13 cellular contexts compared by ENCODE assay signal in genomic region chr4:48470135-48470534, GRCh38. TPM values are rescaled to one million over a fixed set of nuclear protein-coding genes. Genes with fewer than 3 reads are reported as not detected.
DNase-seq lines count a peak whose midpoint lies in the region; ATAC-seq and TF ChIP-seq lines count a peak whose summit lies in the region.
"Had no signal": no experiment of that assay in that cellular context is flagged by ENCODE, and none has a peak within 500 bp of the region (broad histone marks: within the 10 kb centered on the region; RNA-seq: fewer than 3 reads in every experiment).

No MANE protein-coding gene starts in this region.

- H4K20me1 ChIP-seq in KMS-11 (ENCODE audit: insufficient read depth): no peaks in the 10 kb centered on the region

- H3K4me1 Mint-ChIP-seq in mesothelial cell of epicardium: peaks cover 31% of the 10 kb centered on the region
- H3K4me1 Mint-ChIP-seq: CD14-positive monocyte had no signal

- peak overlapping the region; percentile 14 for H3K4me2 ChIP-seq in KMS-11
- H3K4me2 ChIP-seq: A549, GM23338 had no signal

- peak overlapping the region; percentile 73 for H3K27ac Mint-ChIP-seq in mesothelial cell of epicardium
- H3K27ac Mint-ChIP-seq: CD14-positive monocyte; CD8-positive, alpha-beta T cell; GM23338 had no signal

- TF ChIP-seq CTCF in KMS-11 (conservative IDR thresholded peaks at IDR 0.05; ENCODE audit: low read depth, low read length) (no peak), mesothelial cell of epicardium (IDR thresholded peaks at IDR 0.05; ENCODE audit: unreplicated experiment) (no peak)

- peaks cover 17% of the 10 kb centered on the region for H3K4me1 ChIP-seq in KMS-11 (ENCODE audit: low read depth, poor library complexity, severe bottlenecking)
- peaks cover 12% of the 10 kb centered on the region for H3K4me1 ChIP-seq in neuron (ENCODE audit: insufficient read depth, low read length)
- H3K4me1 ChIP-seq: A549 had no signal

- no peak overlapping the region for H3K4me3 Mint-ChIP-seq in mesothelial cell of epicardium
- H3K4me3 Mint-ChIP-seq: CD14-positive monocyte; CD8-positive, alpha-beta T cell; GM23338 had no signal

- no peaks in the 10 kb centered on the region for H3K9me3 ChIP-seq in neuron (ENCODE audit: low read length)
- H3K9me3 ChIP-seq: A549 had no signal

- no peaks in the 10 kb centered on the region for H3K27me3 ChIP-seq in KMS-11 (ENCODE audit: insufficient read depth, low read depth)
- no peaks in the 10 kb centered on the region for H3K27me3 ChIP-seq in neuron (ENCODE audit: insufficient read depth, low read length)

- H3K36me3 ChIP-seq in KMS-11 (ENCODE audit: insufficient read depth) (no peaks in the 10 kb centered on the region), neuron (ENCODE audit: insufficient read depth, low read length) (no peaks in the 10 kb centered on the region)

- H3K4me3 ChIP-seq in KMS-11 (IDR thresholded peaks at IDR 0.05; ENCODE audit: insufficient read depth, low read depth, low read length) (no peak overlapping the region), neuron (ENCODE audit: low read length) (no peak overlapping the region)
- H3K4me3 ChIP-seq: A549, GM23338 had no signal

- H3K27ac ChIP-seq in KMS-11: peak overlapping the region; percentile 3; the same call in 1 of the 2 replicates
- H3K27ac ChIP-seq: A549 had no signal

- H3K9me3 Mint-ChIP-seq in mesothelial cell of epicardium: peaks cover 10% of the 10 kb centered on the region
- H3K9me3 Mint-ChIP-seq: CD8-positive, alpha-beta T cell; GM23338 had no signal

- no peaks in the 10 kb centered on the region for H3K79me2 ChIP-seq in KMS-11 (ENCODE audit: insufficient read depth, low read depth)

- H3K27me3 Mint-ChIP-seq in mesothelial cell of epicardium (ENCODE audit: low read depth): no peaks in the 10 kb centered on the region

- H2AFZ ChIP-seq in KMS-11 (ENCODE audit: low read depth) (no peak overlapping the region), neuron (ENCODE audit: low read depth, low read length) (peak overlapping the region; percentile 1)

- peaks cover 2% of the 10 kb centered on the region for H3K36me3 Mint-ChIP-seq in mesothelial cell of epicardium
- H3K36me3 Mint-ChIP-seq: CD14-positive monocyte; CD8-positive, alpha-beta T cell had no signal

- no peak overlapping the region for H3K9ac ChIP-seq in KMS-11

- peak; percentile 48 for ATAC-seq in SK-N-SH treated with all-trans-retinoic acid at 6 μM for 48 hours
- no peak for ATAC-seq in esophagus mucosa
- ATAC-seq: A549; CD8-positive, alpha-beta T cell; GM23338 had no signal

- DNase-seq in mesothelial cell of epicardium (ENCODE audit: low spot score in 2 of 2, unreplicated experiment in 2 of 2) (no peak), DMS79 (lab: John Stamatoyannopoulos, UW) (no peak), GM19240 (ENCODE audit: insufficient read length, low spot score) (no peak)
- DNase-seq: CD8-positive, alpha-beta T cell; COR-L47; H7 had no signal

TF ChIP-seq in SK-N-SH treated with all-trans-retinoic acid at 6 μM for 48 hours, 23 proteins besides CTCF, POLR2A, EP300 and RAD21:
- TF ChIP-seq, protein P1, sequence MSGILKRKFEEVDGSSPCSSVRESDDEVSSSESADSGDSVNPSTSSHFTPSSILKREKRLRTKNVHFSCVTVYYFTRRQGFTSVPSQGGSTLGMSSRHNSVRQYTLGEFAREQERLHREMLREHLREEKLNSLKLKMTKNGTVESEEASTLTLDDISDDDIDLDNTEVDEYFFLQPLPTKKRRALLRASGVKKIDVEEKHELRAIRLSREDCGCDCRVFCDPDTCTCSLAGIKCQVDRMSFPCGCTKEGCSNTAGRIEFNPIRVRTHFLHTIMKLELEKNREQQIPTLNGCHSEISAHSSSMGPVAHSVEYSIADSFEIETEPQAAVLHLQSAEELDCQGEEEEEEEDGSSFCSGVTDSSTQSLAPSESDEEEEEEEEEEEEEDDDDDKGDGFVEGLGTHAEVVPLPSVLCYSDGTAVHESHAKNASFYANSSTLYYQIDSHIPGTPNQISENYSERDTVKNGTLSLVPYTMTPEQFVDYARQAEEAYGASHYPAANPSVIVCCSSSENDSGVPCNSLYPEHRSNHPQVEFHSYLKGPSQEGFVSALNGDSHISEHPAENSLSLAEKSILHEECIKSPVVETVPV (CRISPR knock-in tag; IDR thresholded peaks at IDR 0.05): no peak
- TF ChIP-seq ISL1 (CRISPR knock-in tag; IDR thresholded peaks at IDR 0.05): peak; percentile 60

RNA-seq across cellular contexts. Expression of gene SLC10A4, which starts 13.0 kb away (rescaled TPM):
- 9.9 to 11.2 TPM (median 10.1 TPM) in 3 replicates for total RNA-seq in mesothelial cell of epicardium
- not detected for total RNA-seq in esophagus mucosa
- total RNA-seq: CD8-positive, alpha-beta T cell had no signal

RNA-seq across cellular contexts. Expression of gene ZAR1, which starts 19.9 kb away (rescaled TPM):
- total RNA-seq in mesothelial cell of epicardium (2.3 to 3.1 TPM (median 3.1 TPM) in 3 replicates), esophagus mucosa (not detected)
- total RNA-seq: CD8-positive, alpha-beta T cell had no signal

Comparison
In these comparisons a context has a peak if more than half of its experiments do, and no peak if none do; other contexts are left out.
1. RNA of gene SLC10A4, which starts 13.0 kb away (total RNA-seq): 9.9 to 11.2 TPM in mesothelial cell of epicardium; not detected in esophagus mucosa (single experiment); every median in the first group is over 10 times any median in the second.